ENCODE assay signal across 18 cellular contexts in genomic region chr3:184780981-184781515, GRCh38.
"Had no signal": no experiment of that assay in that cellular context is flagged by ENCODE, and none has a peak within 500 bp of the region (broad histone marks: within the 10 kb centered on the region; RNA-seq: fewer than 3 reads in every experiment).

No MANE protein-coding gene starts in this region.

- H3K9me3 ChIP-seq: lower lobe of right lung, tibial nerve, vagina had no signal

- ATAC-seq: activated CD8-positive, alpha-beta memory T cell treated with anti-CD3 and anti-CD28 coated beads, Interleukin-2, amount 10 ng/mL, durations not matched to agents 7 days and 5 days; activated T-helper 17 cell treated with anti-CD3 and anti-CD28 coated beads, Interleukin-2, amount 50 U/mL, for 72 hours; lower lobe of right lung; natural killer cell treated with Interleukin-12 subunit alpha and Interleukin-12 subunit beta and Interleukin-15 and Interleukin-18, amount 100 ng/mL, for 72 hours had no signal

- H3K4me3 ChIP-seq: lower lobe of right lung, tibial nerve, vagina had no signal

- DNase-seq: activated B cell treated with CpG ODN at 0.5 μM for 24 hours; activated CD4-positive, alpha-beta memory T cell treated with anti-CD3 and anti-CD28 coated beads, Interleukin-2, amount 10 ng/mL, durations not matched to agents 7 days and 5 days; activated CD4-positive, alpha-beta T cell treated with anti-CD3 and anti-CD28 coated beads for 48 hours; activated CD8-positive, alpha-beta memory T cell treated with anti-CD3 and anti-CD28 coated beads, Interleukin-2, amount 10 ng/mL, durations not matched to agents 7 days and 5 days; activated naive CD4-positive, alpha-beta T cell; activated naive CD8-positive, alpha-beta T cell treated with anti-CD3 and anti-CD28 coated beads for 36 hours; central memory CD4-positive, alpha-beta T cell; foreskin melanocyte; hypothalamus; lower lobe of right lung; retina; stimulated activated CD4-positive, alpha-beta T cell treated with anti-CD3 and anti-CD28 coated beads, Interleukin-2, amount 100 ng/mL, for 24 hours; stimulated activated naive CD4-positive, alpha-beta T cell treated with Interleukin-2 at 50 U/mL for 16 hours; T-helper 9 cell had no signal

- H3K27ac ChIP-seq: lower lobe of right lung, tibial nerve, vagina had no signal

- H3K36me3 ChIP-seq: lower lobe of right lung, tibial nerve, vagina had no signal

- H3K27me3 ChIP-seq: tibial nerve, vagina had no signal
